ENCODE assay signal across 9 cellular contexts in the genomic region with DNA sequence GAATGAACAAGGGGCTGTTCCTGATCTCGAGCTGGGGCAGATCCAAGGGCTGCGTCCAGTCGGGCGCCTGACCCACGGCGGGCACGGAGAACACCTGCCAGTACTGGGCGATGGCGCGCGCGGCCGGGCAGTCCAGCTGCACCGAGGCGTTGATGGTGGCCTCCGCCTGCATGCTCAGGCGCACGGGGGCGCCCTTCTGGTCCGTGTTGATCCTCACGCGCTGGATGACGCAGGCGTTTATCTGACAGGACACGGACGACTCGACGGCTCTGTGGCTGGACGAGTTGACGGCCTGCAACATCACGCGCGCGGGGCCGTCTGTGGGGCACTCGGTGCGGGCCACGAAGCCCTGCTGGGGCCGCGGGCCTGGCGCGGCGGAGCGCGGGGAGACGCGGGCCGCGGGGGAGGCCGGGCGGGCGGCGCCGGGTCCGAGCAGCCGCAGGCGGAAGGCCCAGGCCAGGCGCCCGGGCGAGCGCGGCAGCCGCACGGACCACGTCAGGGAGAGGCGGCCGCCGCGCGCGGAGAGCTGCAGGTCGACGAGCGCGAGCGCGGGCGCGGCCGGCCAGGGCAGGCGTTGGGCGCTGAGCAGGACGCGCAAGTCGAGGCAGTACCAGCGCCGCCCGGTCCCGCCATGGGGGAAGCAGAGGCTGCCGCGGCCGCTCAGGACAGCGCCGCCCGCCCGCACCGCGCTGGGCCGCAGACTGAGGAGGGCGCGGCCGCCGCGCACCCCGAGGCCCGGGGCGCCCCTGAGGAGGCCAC. TPM values are rescaled to one million over a fixed set of nuclear protein-coding genes. Genes with fewer than 3 reads are reported as not detected.
DNase-seq lines count a peak whose midpoint lies in the region.
"Had no signal": no experiment of that assay in that cellular context is flagged by ENCODE, and none has a peak within 500 bp of the region (broad histone marks: within the 10 kb centered on the region; RNA-seq: fewer than 3 reads in every experiment).

No MANE protein-coding gene starts in this region.

- WGBS in thymus = 10% methylated on average over 107 of the region's 107 CpGs

- peaks cover 8% of the 10 kb centered on the region for H3K9me3 ChIP-seq in thymus (ENCODE audit: control insufficient read depth)

- H3K36me3 ChIP-seq in thymus (ENCODE audit: control insufficient read depth, insufficient read depth) = no peaks in the 10 kb centered on the region

- peaks cover 47% of the 10 kb centered on the region for H3K27me3 ChIP-seq in thymus (ENCODE audit: control insufficient read depth, insufficient read depth)

- peak; percentile 44 to 70 for DNase-seq in NCI-H526 (lab: John Stamatoyannopoulos, UW)
- no peak for DNase-seq in NCI-H526 treated with DMSO at 0.1 percent for 48 hours (lab: John Stamatoyannopoulos, UW)
- peak; percentile 49 to 79 for DNase-seq in dermis microvascular lymphatic vessel endothelial cell (ENCODE audit: low read depth in 2 of 2)
- DNase-seq in left kidney (ENCODE audit: low read depth, low spot score) = peak; percentile 81
- DNase-seq in putamen (ENCODE audit: low spot score) = no peak
- DNase-seq in NCI-H2196 treated with DMSO at 0.1 percent for 48 hours (lab: John Stamatoyannopoulos, UW; ENCODE audit: unreplicated experiment) = no peak
- DNase-seq in H4 (ENCODE audit: low spot score) = no peak

- no peak overlapping the region for H3K27ac ChIP-seq in thymus (ENCODE audit: low read depth)
- H3K27ac ChIP-seq: BLaER1 treated with 17β-estradiol and CSF1 and Interleukin-3, amounts not matched to agents 10 nM and 100 nM had no signal

- peak overlapping the region; percentile 33 for H3K4me3 ChIP-seq in thymus (ENCODE audit: low read length)
- H3K4me3 ChIP-seq: BLaER1 treated with 17β-estradiol and CSF1 and Interleukin-3, amounts not matched to agents 10 nM and 100 nM had no signal

- no peaks in the 10 kb centered on the region for H3K4me1 ChIP-seq in thymus (ENCODE audit: control insufficient read depth, insufficient read depth, low read length)

RNA-seq across cellular contexts. Expression of a gene that starts 0.5 kb away (rescaled TPM):
- total RNA-seq in dermis microvascular lymphatic vessel endothelial cell = under 0.01 TPM in 1 of 2 replicates, not detected in the other
- polyA plus RNA-seq in thymus = 0.02 TPM
- total RNA-seq in H4 (2014; rRNA removed; shearing (Covaris generic)) = not detected in 2 replicates

RNA-seq across cellular contexts. Expression of a gene that starts 5.2 kb away (rescaled TPM):
- 19.4 and 27.1 TPM in 2 replicates for total RNA-seq in dermis microvascular lymphatic vessel endothelial cell
- polyA plus RNA-seq in thymus = 10.3 TPM
- total RNA-seq in H4 (2014; rRNA removed; shearing (Covaris generic)) = 21.5 and 26.9 TPM in 2 replicates

RNA-seq across cellular contexts. Expression of a gene that starts 12.5 kb away (rescaled TPM):
- total RNA-seq in dermis microvascular lymphatic vessel endothelial cell = 8.0 and 11.0 TPM in 2 replicates
- 16.1 TPM for polyA plus RNA-seq in thymus
- 3.2 and 8.2 TPM in 2 replicates for total RNA-seq in H4 (2014; rRNA removed; shearing (Covaris generic))

RNA-seq across cellular contexts. Expression of a gene that starts 34.0 kb away (rescaled TPM):
- 3.4 and 6.3 TPM in 2 replicates for total RNA-seq in dermis microvascular lymphatic vessel endothelial cell
- polyA plus RNA-seq in thymus = 4.4 TPM
- total RNA-seq in H4 (2014; rRNA removed; shearing (Covaris generic)) = 13.5 and 13.9 TPM in 2 replicates

Comparison
In these comparisons a context has a peak if more than half of its experiments do, and no peak if none do; other contexts are left out.
1. DNase-seq: peak in NCI-H526 (2 of 2), dermis microvascular lymphatic vessel endothelial cell (2 of 2) and left kidney (single experiment); none in NCI-H526 treated with DMSO at 0.1 percent for 48 hours (single experiment), putamen (single experiment), NCI-H2196 treated with DMSO at 0.1 percent for 48 hours (single experiment) and H4 (single experiment).